Comparison of ENCODE assay signal across 1 cellular context in genomic region chr18:31102020-31102684, GRCh38.
TF ChIP-seq lines count a peak whose summit lies in the region.

DSC2 (minus strand) TSS chr18:31102421; CDS start chr18:31101971, 450 bp downstream.

TF ChIP-seq in SK-N-SH treated with all-trans-retinoic acid at 6 μM for 48 hours, 23 proteins besides CTCF, POLR2A, EP300 and RAD21 (continued from another document):
- TF ChIP-seq TSHZ2 (CRISPR knock-in tag; IDR thresholded peaks at IDR 0.05) = no peak
- no peak for TF ChIP-seq ZFP3 (CRISPR knock-in tag; IDR thresholded peaks at IDR 0.05)
- no peak for TF ChIP-seq POU6F1 (CRISPR knock-in tag; IDR thresholded peaks at IDR 0.05; ENCODE audit: borderline replicate concordance, low read depth)
- TF ChIP-seq RARB (CRISPR knock-in tag; IDR thresholded peaks at IDR 0.05) = no peak
- TF ChIP-seq ISL1 (CRISPR knock-in tag; IDR thresholded peaks at IDR 0.05) = no peak
